Comparison of ENCODE assay signal across 1 cellular context in genomic region chr12:94731733-94732360, GRCh38.
TF ChIP-seq lines count a peak whose summit lies in the region.

No MANE protein-coding gene starts in this region.

TF ChIP-seq in GM23338, 12 proteins besides CTCF, POLR2A, EP300 and RAD21 (continued from another document):
- TF ChIP-seq REST (IDR thresholded peaks at IDR 0.05; ENCODE audit: unreplicated experiment) (no peak), NANOG (IDR thresholded peaks at IDR 0.05; ENCODE audit: borderline replicate concordance) (no peak), ZNF114 (CRISPR knock-in tag; IDR thresholded peaks at IDR 0.05) (no peak)
TF ChIP-seq in GM23338: peak in this region for 0.
